In the genomic region with DNA sequence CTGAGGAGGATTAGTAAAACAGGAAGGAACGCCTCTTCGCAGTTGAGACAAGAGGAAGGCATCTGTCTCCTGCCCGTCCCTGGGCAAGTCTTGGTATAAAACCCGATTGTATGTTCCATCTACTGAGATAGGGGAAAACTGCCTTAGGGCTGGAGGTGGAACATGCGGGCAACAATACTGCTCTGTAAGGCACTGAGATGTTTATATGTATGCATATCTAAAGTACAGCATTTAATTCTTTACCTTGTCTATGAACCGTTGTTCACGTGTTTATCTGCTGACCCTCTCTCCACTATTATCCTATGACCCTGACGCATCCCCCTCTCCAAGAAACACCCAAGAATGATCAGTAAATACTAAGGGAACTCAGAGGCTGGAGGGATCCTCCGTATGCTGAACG, we compare ENCODE assay signal across 9 cellular contexts. TPM values are rescaled to one million over a fixed set of nuclear protein-coding genes. Genes with fewer than 3 reads are reported as not detected.
DNase-seq lines count a peak whose midpoint lies in the region; ATAC-seq lines count a peak whose summit lies in the region.
"Had no signal": no experiment of that assay in that cellular context is flagged by ENCODE, and none has a peak within 500 bp of the region (broad histone marks: within the 10 kb centered on the region; RNA-seq: fewer than 3 reads in every experiment).

No MANE protein-coding gene starts in this region.

- DNase-seq in stimulated activated naive CD8-positive, alpha-beta T cell treated with anti-CD3 and anti-CD28 coated beads, Interleukin-15, Interleukin-2, amounts not matched to agents 100 U/mL and 50 U/mL, for 24 hours: no peak
- DNase-seq in activated naive CD8-positive, alpha-beta T cell treated with anti-CD3 and anti-CD28 coated beads, Interleukin-2, amount 50 U/mL, for 24 hours: no peak
- DNase-seq in mesenchymal stem cell (no peak), UCSD-AML1 (lab: John Stamatoyannopoulos, UW; ENCODE audit: unreplicated experiment) (no peak), NAMALWA (ENCODE audit: low spot score) (no peak), H7 (no peak)

- peak overlapping the region; percentile 88 for H3K27ac Mint-ChIP-seq in stimulated activated naive CD8-positive, alpha-beta T cell treated with anti-CD3 and anti-CD28 coated beads, Interleukin-15, Interleukin-2, amounts not matched to agents 100 ng/mL and 50 ng/mL, for 24 hours
- peak overlapping the region; percentile 91 for H3K27ac Mint-ChIP-seq in activated naive CD8-positive, alpha-beta T cell treated with anti-CD3 and anti-CD28 coated beads, Interleukin-2, amount 50 U/mL, for 24 hours

- H2BK15ac ChIP-seq in mesenchymal stem cell (ENCODE audit: low read depth, poor library complexity, severe bottlenecking): no peak overlapping the region

- H4K8ac ChIP-seq in mesenchymal stem cell (ENCODE audit: low read length): no peak overlapping the region

- H3K18ac ChIP-seq in mesenchymal stem cell (ENCODE audit: low read depth in 1 of 2, low read length in 2 of 2): no peak overlapping the region

- peak overlapping the region; percentile 99 for H3K9ac ChIP-seq in mesenchymal stem cell (ENCODE audit: low read length)

- no peak overlapping the region for H2BK12ac ChIP-seq in mesenchymal stem cell (ENCODE audit: low read length in 2 of 2)

- H3K9me3 ChIP-seq in mesenchymal stem cell (ENCODE audit: control insufficient read depth, low read length): no peaks in the 10 kb centered on the region

- H3K4me3 Mint-ChIP-seq in stimulated activated naive CD8-positive, alpha-beta T cell treated with anti-CD3 and anti-CD28 coated beads, Interleukin-15, Interleukin-2, amounts not matched to agents 100 ng/mL and 50 ng/mL, for 24 hours: peak overlapping the region; percentile 96
- H3K4me3 Mint-ChIP-seq in activated naive CD8-positive, alpha-beta T cell treated with anti-CD3 and anti-CD28 coated beads, Interleukin-2, amount 50 U/mL, for 24 hours: peak overlapping the region; percentile 92

- no peak overlapping the region for H3K4me2 ChIP-seq in mesenchymal stem cell (ENCODE audit: low read length, poor library complexity, severe bottlenecking)

- no peak overlapping the region for H3K23ac ChIP-seq in mesenchymal stem cell (ENCODE audit: low read length in 2 of 2)

- H3K36me3 ChIP-seq in mesenchymal stem cell (ENCODE audit: control insufficient read depth in 1 of 2, insufficient read depth in 2 of 2, low read depth in 1 of 2, low read length in 2 of 2) (peaks cover 30 to 36% of the 10 kb centered on the region in 2 experiments), H7 (replicated peaks; ENCODE audit: control insufficient read depth, insufficient read depth, low read length) (peaks cover 13% of the 10 kb centered on the region)

- peaks cover 28% of the 10 kb centered on the region for H3K36me3 Mint-ChIP-seq in stimulated activated naive CD8-positive, alpha-beta T cell treated with anti-CD3 and anti-CD28 coated beads, Interleukin-15, Interleukin-2, amounts not matched to agents 100 ng/mL and 50 ng/mL, for 24 hours (ENCODE audit: low read depth)
- peaks cover 26% of the 10 kb centered on the region for H3K36me3 Mint-ChIP-seq in activated naive CD8-positive, alpha-beta T cell treated with anti-CD3 and anti-CD28 coated beads, Interleukin-2, amount 50 U/mL, for 24 hours (ENCODE audit: low read depth)

- H3K4me1 Mint-ChIP-seq in stimulated activated naive CD8-positive, alpha-beta T cell treated with anti-CD3 and anti-CD28 coated beads, Interleukin-15, Interleukin-2, amounts not matched to agents 100 ng/mL and 50 ng/mL, for 24 hours (ENCODE audit: low read depth): peaks cover 29% of the 10 kb centered on the region
- H3K4me1 Mint-ChIP-seq in activated naive CD8-positive, alpha-beta T cell treated with anti-CD3 and anti-CD28 coated beads, Interleukin-2, amount 50 U/mL, for 24 hours: peaks cover 25% of the 10 kb centered on the region

- no peak overlapping the region for H2BK120ac ChIP-seq in mesenchymal stem cell (ENCODE audit: low read depth, low read length)

- H3K4me3 ChIP-seq in mesenchymal stem cell (ENCODE audit: insufficient read depth in 1 of 2, low read depth in 1 of 2, low read length in 2 of 2) (peak overlapping the region in 1 of 2 experiments; percentile 99), H7 (ENCODE audit: insufficient read depth, low read depth, low read length) (no peak overlapping the region)

- H2AK5ac ChIP-seq in mesenchymal stem cell (ENCODE audit: low read length, severe bottlenecking): no peak overlapping the region

- H3K27me3 Mint-ChIP-seq in stimulated activated naive CD8-positive, alpha-beta T cell treated with anti-CD3 and anti-CD28 coated beads, Interleukin-15, Interleukin-2, amounts not matched to agents 100 ng/mL and 50 ng/mL, for 24 hours: no peaks in the 10 kb centered on the region
- H3K27me3 Mint-ChIP-seq in activated naive CD8-positive, alpha-beta T cell treated with anti-CD3 and anti-CD28 coated beads, Interleukin-2, amount 50 U/mL, for 24 hours: no peaks in the 10 kb centered on the region

- peaks cover 12% of the 10 kb centered on the region for H3K4me1 ChIP-seq in mesenchymal stem cell (ENCODE audit: control insufficient read depth, insufficient read depth, low read depth, low read length)

- no peak overlapping the region for H2BK5ac ChIP-seq in mesenchymal stem cell (ENCODE audit: low read depth, low read length, poor library complexity, severe bottlenecking)

- H3K27ac ChIP-seq in mesenchymal stem cell (ENCODE audit: low read length, poor library complexity, severe bottlenecking): no peak overlapping the region

- no peak overlapping the region for H4K91ac ChIP-seq in mesenchymal stem cell (ENCODE audit: low read length)

- whole genome bisulfite sequencing in mesenchymal stem cell: 82% methylated on average over 9 of the region's 10 CpGs

- H3K79me1 ChIP-seq in mesenchymal stem cell (replicated peaks; ENCODE audit: low read length, poor library complexity, severe bottlenecking): peaks cover 22% of the 10 kb centered on the region

- no peaks in the 10 kb centered on the region for H3K27me3 ChIP-seq in mesenchymal stem cell (ENCODE audit: control insufficient read depth in 1 of 2, insufficient read depth in 1 of 2, low read length in 2 of 2)
- no peaks in the 10 kb centered on the region for H3K27me3 ChIP-seq in H7 (ENCODE audit: control insufficient read depth, insufficient read depth, low read length)

- H3K14ac ChIP-seq in mesenchymal stem cell (ENCODE audit: low read length in 2 of 2): no peak overlapping the region

- no peak for ATAC-seq in stimulated activated naive CD8-positive, alpha-beta T cell treated with anti-CD3 and anti-CD28 coated beads, Interleukin-15, Interleukin-2, amounts not matched to agents 100 U/mL and 50 U/mL, for 24 hours
- ATAC-seq in activated naive CD8-positive, alpha-beta T cell treated with anti-CD3 and anti-CD28 coated beads, Interleukin-2, amount 50 U/mL, for 24 hours: no peak
- ATAC-seq in GM21825 (IDR thresholded peaks at IDR 0.05; ENCODE audit: unreplicated experiment): no peak

- H2AFZ ChIP-seq in mesenchymal stem cell (ENCODE audit: low read depth, low read length): no peak overlapping the region

- no peaks in the 10 kb centered on the region for H3K9me3 Mint-ChIP-seq in stimulated activated naive CD8-positive, alpha-beta T cell treated with anti-CD3 and anti-CD28 coated beads, Interleukin-15, Interleukin-2, amounts not matched to agents 100 ng/mL and 50 ng/mL, for 24 hours
- H3K9me3 Mint-ChIP-seq in activated naive CD8-positive, alpha-beta T cell treated with anti-CD3 and anti-CD28 coated beads, Interleukin-2, amount 50 U/mL, for 24 hours: no peaks in the 10 kb centered on the region

- peak overlapping the region in 1 of 2 experiments; percentile 55 for H3K4ac ChIP-seq in mesenchymal stem cell (ENCODE audit: low read depth in 1 of 2, low read length in 2 of 2)

RNA-seq across cellular contexts. Expression of gene TIMM50, which starts 0.7 kb away (rescaled TPM):
- polyA plus RNA-seq in mesenchymal stem cell (2013, experiment 1 of 2): 57.0 TPM
- polyA plus RNA-seq in mesenchymal stem cell (2013, experiment 2 of 2): 58.8 TPM
- 134 and 161 TPM in 2 replicates for total RNA-seq in H7 (2014; rRNA removed; shearing (Covaris generic))

RNA-seq across cellular contexts. Expression of gene DLL3, which starts 18.8 kb away (rescaled TPM):
- 0.65 TPM for polyA plus RNA-seq in mesenchymal stem cell (2013, experiment 1 of 2)
- polyA plus RNA-seq in mesenchymal stem cell (2013, experiment 2 of 2): 0.78 TPM
- 2.1 and 2.6 TPM in 2 replicates for total RNA-seq in H7 (2014; rRNA removed; shearing (Covaris generic))

RNA-seq across cellular contexts. Expression of gene SUPT5H, which starts 34.5 kb away (rescaled TPM):
- 87.1 TPM for polyA plus RNA-seq in mesenchymal stem cell (2013, experiment 1 of 2)
- polyA plus RNA-seq in mesenchymal stem cell (2013, experiment 2 of 2): 84.1 TPM
- total RNA-seq in H7 (2014; rRNA removed; shearing (Covaris generic)): 82.1 and 86.8 TPM in 2 replicates

RNA-seq across cellular contexts. Expression of gene SELENOV, which starts 35.0 kb away (rescaled TPM):
- not detected for polyA plus RNA-seq in mesenchymal stem cell (2013, experiment 1 of 2)
- not detected for polyA plus RNA-seq in mesenchymal stem cell (2013, experiment 2 of 2)
- 3.1 and 4.4 TPM in 2 replicates for total RNA-seq in H7 (2014; rRNA removed; shearing (Covaris generic))
- total RNA-seq: T-helper 2 cell treated with Interferon-gamma antibody and Interleukin-4, amounts not matched to agents 100 ng/mL and 5 ng/mL, for 36 hours had no signal

RNA-seq across cellular contexts. Expression of gene RPS16, which starts 44.2 kb away (rescaled TPM):
- 3,108 TPM for polyA plus RNA-seq in mesenchymal stem cell (2013, experiment 1 of 2)
- 3,178 TPM for polyA plus RNA-seq in mesenchymal stem cell (2013, experiment 2 of 2)
- total RNA-seq in H7 (2014; rRNA removed; shearing (Covaris generic)): 42.4 and 55.8 TPM in 2 replicates
